Comparison of ENCODE assay signal across 37 cellular contexts in the genomic region with DNA sequence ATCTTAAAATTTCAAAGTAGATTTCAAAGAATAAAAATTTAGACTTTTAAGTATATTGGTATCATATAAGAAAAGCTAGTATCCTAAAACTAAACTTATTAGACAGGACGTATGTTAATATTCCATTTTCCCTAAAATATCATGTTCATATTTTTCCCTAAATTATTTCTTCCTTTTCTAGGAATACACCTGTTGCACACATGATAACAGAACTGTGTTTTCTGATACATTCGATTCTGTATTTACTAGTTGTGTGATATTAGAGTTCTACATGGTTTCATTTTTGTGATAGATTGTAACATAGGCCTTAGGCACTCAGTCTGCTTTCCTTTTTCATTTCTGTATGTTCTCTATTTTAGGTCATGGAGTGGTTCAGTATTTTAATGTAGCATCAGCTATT. TPM values are rescaled to one million over a fixed set of nuclear protein-coding genes. Genes with fewer than 3 reads are reported as not detected.
"Had no signal": no experiment of that assay in that cellular context is flagged by ENCODE, and none has a peak within 500 bp of the region (broad histone marks: within the 10 kb centered on the region; RNA-seq: fewer than 3 reads in every experiment).

No MANE protein-coding gene starts in this region.

- DNase-seq: Karpas-422, Kasumi-1, MG63, MM.1S, MV-4-11, NCI-H1048, NCI-H1092, NCI-H1092 treated with DMSO at 0.1 percent for 48 hours, NCI-H1105, NCI-H1105 treated with DMSO at 0.1 percent for 48 hours, NCI-H1417, NCI-H1417 treated with DMSO at 0.1 percent for 48 hours, NCI-H1436, NCI-H1436 treated with DMSO at 0.1 percent for 48 hours, NCI-H146, NCI-H1694, NCI-H1694 treated with DMSO at 0.1 percent for 48 hours, NCI-H187, NCI-H187 treated with DMSO at 0.1 percent for 48 hours, NCI-H1930, NCI-H2029, NCI-H2029 treated with DMSO at 0.1 percent for 48 hours, NCI-H2081, NCI-H2081 treated with DMSO at 0.1 percent for 48 hours, NCI-H2107, NCI-H2171, NCI-H2171 treated with DMSO at 0.1 percent for 48 hours, NCI-H2227 treated with DMSO at 0.1 percent for 48 hours, NCI-H226, NCI-H345, NCI-H446, NCI-H446 treated with DMSO at 0.1 percent for 48 hours, NCI-H510A, NCI-H510A treated with DMSO at 0.1 percent for 48 hours, NCI-H524 had no signal

- H3K27me3 ChIP-seq: MG63 had no signal

- H3K9me3 ChIP-seq: MG63 had no signal

- H3K4me3 ChIP-seq: MG63 had no signal

RNA-seq across cellular contexts. Expression of gene PDE11A, which starts 50.6 kb away (rescaled TPM):
- total RNA-seq: LHCN-M2, MCF 10A had no signal
